8 cellular contexts compared by ENCODE assay signal in genomic region chr5:6582507-6583048, GRCh38. TPM values are rescaled to one million over a fixed set of nuclear protein-coding genes. Genes with fewer than 3 reads are reported as not detected.
DNase-seq lines count a peak whose midpoint lies in the region; ATAC-seq and FAIRE-seq lines count a peak whose summit lies in the region.
"Had no signal": no experiment of that assay in that cellular context is flagged by ENCODE, and none has a peak within 500 bp of the region (broad histone marks: within the 10 kb centered on the region; RNA-seq: fewer than 3 reads in every experiment).

No MANE protein-coding gene starts in this region.

- H3K4me3 ChIP-seq in H7 (ENCODE audit: insufficient read depth, low read depth, low read length) (peak overlapping the region; percentile 33), small intestine (ENCODE audit: low read depth in 1 of 2, low read length in 2 of 2) (peak overlapping the region in 1 of 2 donors; percentile 37)

- H3K27ac Mint-ChIP-seq in activated naive CD8-positive, alpha-beta T cell treated with anti-CD3 and anti-CD28 coated beads for 36 hours = no peak overlapping the region
- H3K27ac Mint-ChIP-seq: dendritic cell treated with granulocyte-macrophage colony-stimulating factor and Interleukin-4, amounts not matched to agents 40 ng/mL and 50 ng/mL, for 4 days had no signal

- no peak overlapping the region for H3K27ac ChIP-seq in small intestine (ENCODE audit: low read depth in 1 of 2, low read length in 1 of 2)

- DNase-seq in H7 (no peak), islet precursor cell (peak; percentile 52), small intestine (peak; percentile 14), putamen (ENCODE audit: low spot score) (no peak), globus pallidus (ENCODE audit: low spot score) (no peak)
- DNase-seq in activated naive CD8-positive, alpha-beta T cell treated with anti-CD3 and anti-CD28 coated beads for 36 hours = no peak

- H3K36me3 ChIP-seq in H7 (replicated peaks; ENCODE audit: control insufficient read depth, insufficient read depth, low read length) (no peaks in the 10 kb centered on the region), small intestine (ENCODE audit: control insufficient read depth in 2 of 2, insufficient read depth in 2 of 2, low read length in 2 of 2) (no peaks in the 10 kb centered on the region)

- no peaks in the 10 kb centered on the region for H3K4me1 Mint-ChIP-seq in activated naive CD8-positive, alpha-beta T cell treated with anti-CD3 and anti-CD28 coated beads for 36 hours

- peaks cover 63% of the 10 kb centered on the region for H3K27me3 Mint-ChIP-seq in activated naive CD8-positive, alpha-beta T cell treated with anti-CD3 and anti-CD28 coated beads for 36 hours

- no peaks in the 10 kb centered on the region for H3K36me3 Mint-ChIP-seq in activated naive CD8-positive, alpha-beta T cell treated with anti-CD3 and anti-CD28 coated beads for 36 hours

- H3K4me1 ChIP-seq in small intestine (ENCODE audit: control insufficient read depth in 2 of 2, insufficient read depth in 1 of 2, low read depth in 1 of 2, low read length in 1 of 2) = no peaks in the 10 kb centered on the region

- FAIRE-seq in small intestine (lab: Jason Lieb, UNC) = no peak

- 11 to 42% (median 33%) methylated on average over 30 of the region's 30 CpGs for WGBS in small intestine, 3 donors

- H3K27me3 ChIP-seq in H7 (ENCODE audit: control insufficient read depth, insufficient read depth, low read length) (peaks cover 22% of the 10 kb centered on the region), small intestine (ENCODE audit: control insufficient read depth in 2 of 2, insufficient read depth in 2 of 2, low read length in 2 of 2) (peaks cover 0 to 17% of the 10 kb centered on the region in 2 donors)

- no peaks in the 10 kb centered on the region for H3K9me3 Mint-ChIP-seq in activated naive CD8-positive, alpha-beta T cell treated with anti-CD3 and anti-CD28 coated beads for 36 hours
- H3K9me3 Mint-ChIP-seq: dendritic cell treated with granulocyte-macrophage colony-stimulating factor and Interleukin-4, amounts not matched to agents 40 ng/mL and 50 ng/mL, for 4 days had no signal

- peak overlapping the region; percentile 29 for H3K4me3 Mint-ChIP-seq in activated naive CD8-positive, alpha-beta T cell treated with anti-CD3 and anti-CD28 coated beads for 36 hours
- H3K4me3 Mint-ChIP-seq: dendritic cell treated with granulocyte-macrophage colony-stimulating factor and Interleukin-4, amounts not matched to agents 40 ng/mL and 50 ng/mL, for 4 days had no signal

- ATAC-seq in HG03280 (IDR thresholded peaks at IDR 0.05; ENCODE audit: unreplicated experiment) = no peak

- H3K9me3 ChIP-seq in small intestine (ENCODE audit: control insufficient read depth, low read depth) = no peaks in the 10 kb centered on the region

RNA-seq across cellular contexts. Expression of gene NSUN2, which starts 50.3 kb away (rescaled TPM):
- total RNA-seq in H7 (2014; rRNA removed; shearing (Covaris generic)) = 71.1 and 73.1 TPM in 2 replicates
- 100 to 1,000 TPM; 148 to 159 TPM for total RNA-seq in activated naive CD8-positive, alpha-beta T cell treated with anti-CD3 and anti-CD28 coated beads for 36 hours
- 10 to 100 TPM; 36.5 to 45.7 (median 41.9) TPM for polyA plus RNA-seq in small intestine

RNA-seq across cellular contexts. Expression of gene SRD5A1, which starts 50.7 kb away (rescaled TPM):
- 17.1 and 27.7 TPM in 2 replicates for total RNA-seq in H7 (2014; rRNA removed; shearing (Covaris generic))
- total RNA-seq in activated naive CD8-positive, alpha-beta T cell treated with anti-CD3 and anti-CD28 coated beads for 36 hours = 10 to 100 TPM; 14.1 to 14.3 TPM
- polyA plus RNA-seq in small intestine = 10 to 100 TPM in 2 of 3 donors, 1 to 10 TPM in 1; 9.2 to 16.6 (median 14.5) TPM

Comparison
In these comparisons a context has a peak if more than half of its experiments do, and no peak if none do; other contexts are left out.
1. DNase-seq: peak in islet precursor cell (single experiment) and small intestine (single experiment); none in H7 (single experiment), activated naive CD8-positive, alpha-beta T cell treated with anti-CD3 and anti-CD28 coated beads for 36 hours (single experiment), putamen (single experiment) and globus pallidus (single experiment).